In the genomic region with DNA sequence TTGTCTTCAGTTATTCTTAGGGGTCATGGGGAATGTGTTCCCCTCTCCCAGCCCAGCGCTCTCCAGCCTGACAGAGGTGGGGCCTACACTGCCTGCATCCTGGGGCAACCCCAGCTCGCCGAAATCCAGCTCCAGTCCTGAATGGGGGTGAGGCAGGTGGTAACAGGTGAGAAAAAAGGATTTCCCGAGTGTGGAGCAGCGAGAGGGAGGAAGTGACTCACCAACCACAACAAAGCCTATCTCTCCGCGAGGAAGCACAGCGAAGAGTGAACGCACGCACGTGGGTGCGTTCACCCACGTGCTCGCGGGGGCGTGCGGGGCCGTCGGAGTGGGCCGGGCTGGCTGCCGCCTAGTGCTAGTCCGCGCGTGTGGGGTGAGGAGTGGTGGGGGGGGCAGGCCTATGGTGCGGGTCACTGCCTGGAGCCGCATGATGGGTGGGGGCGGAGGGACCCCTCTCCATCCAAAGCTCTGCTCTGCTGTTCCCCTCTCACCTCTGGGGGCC, we compare ENCODE assay signal across 8 cellular contexts. TPM values are rescaled to one million over a fixed set of nuclear protein-coding genes. Genes with fewer than 3 reads are reported as not detected.
DNase-seq lines count a peak whose midpoint lies in the region; ATAC-seq and TF ChIP-seq lines count a peak whose summit lies in the region.

No MANE protein-coding gene starts in this region.

- peak; percentile 55 for DNase-seq in Daoy (ENCODE audit: low read depth)
- peak; percentile 75 for DNase-seq in activated gamma-delta T cell treated with Interleukin-2 at 50 U/mL for 16 hours
- no peak for DNase-seq in left ventricle myocardium superior
- peak; percentile 88 for DNase-seq in spleen
- DNase-seq in DMS79 treated with DMSO at 0.1 percent for 48 hours (lab: John Stamatoyannopoulos, UW): no peak
- no peak for DNase-seq in cortex of kidney (lab: John Stamatoyannopoulos, UW)

- ATAC-seq in left ventricle myocardium superior (peak; percentile 2), HG02938 (IDR thresholded peaks at IDR 0.05; ENCODE audit: unreplicated experiment) (no peak)

- H3K9me2 ChIP-seq in OCI-LY1 (ENCODE audit: low read depth, low read length): no peaks in the 10 kb centered on the region

- TF ChIP-seq CTCF in OCI-LY1 (IDR thresholded peaks at IDR 0.05; ENCODE audit: low read length): no peak
- TF ChIP-seq CTCF in spleen (IDR thresholded peaks at IDR 0.05 in 8 of 11, conservative IDR thresholded peaks at IDR 0.05 in 3 of 11): no peak

- H3K79me2 ChIP-seq in OCI-LY1 (ENCODE audit: insufficient read depth, low read length): peaks cover 28% of the 10 kb centered on the region

- peak overlapping the region; percentile 94 for H3K9ac ChIP-seq in OCI-LY1 (ENCODE audit: low read length)

- H3K27me3 ChIP-seq in OCI-LY1 (ENCODE audit: insufficient read depth, low read length) (no peaks in the 10 kb centered on the region), spleen (replicated peaks in 1 of 7) (peaks cover 0 to 24% (median 6%) of the 10 kb centered on the region in 7 donors)

- H3K27ac ChIP-seq in OCI-LY1 (ENCODE audit: low read depth, low read length, poor library complexity, severe bottlenecking) (peak overlapping the region; percentile 49), spleen (peak overlapping the region in 4 of 8 donors; percentile 75 to 85 (median 80))

- intact Hi-C loops in left ventricle myocardium superior (cut with micrococcal nuclease): no loop called here
- intact Hi-C loops in spleen (cut with DNase I; ENCODE audit: low total_unique reads): no loop called here

- H3K4me2 ChIP-seq in OCI-LY1 (ENCODE audit: low read length): peak overlapping the region; percentile 73

- H3K9me3 ChIP-seq in OCI-LY1 (ENCODE audit: low read length): no peaks in the 10 kb centered on the region
- no peaks in the 10 kb centered on the region for H3K9me3 ChIP-seq in spleen

- H4K20me1 ChIP-seq in OCI-LY1 (ENCODE audit: insufficient read depth, low read length): no peaks in the 10 kb centered on the region

- H3K36me3 ChIP-seq in OCI-LY1 (ENCODE audit: insufficient read depth, low read length) (peaks cover 24% of the 10 kb centered on the region; the same call in 1 of the 2 replicates), spleen (no peaks in the 10 kb centered on the region)

- no peaks in the 10 kb centered on the region for H3F3A ChIP-seq in OCI-LY1 (ENCODE audit: insufficient read depth, low read length)

- peak overlapping the region; percentile 91 for H3K4me3 ChIP-seq in OCI-LY1 (ENCODE audit: low read depth, low read length, poor library complexity, severe bottlenecking)
- H3K4me3 ChIP-seq in spleen: peak overlapping the region; percentile 47 to 85 (median 59)

- H3K4me1 ChIP-seq in OCI-LY1 (ENCODE audit: insufficient read depth, low read length, severe bottlenecking) (peaks cover 47% of the 10 kb centered on the region), spleen (peaks cover 41 to 71% (median 55%) of the 10 kb centered on the region in 6 donors)

- TF ChIP-seq POLR2A in spleen (IDR thresholded peaks at IDR 0.05): no peak

- 6 to 12% (median 7%) methylated on average over 20 to 27 of the region's 27 CpGs for WGBS in spleen, 5 donors

- H2AFZ ChIP-seq in OCI-LY1 (ENCODE audit: low read length): no peak overlapping the region

RNA-seq across cellular contexts. Expression of a gene that starts 0.9 kb away (rescaled TPM):
- total RNA-seq in Daoy (2014; rRNA removed; shearing (Covaris generic)): 0.92 and 1.9 TPM in 2 replicates
- 5.2 TPM for total RNA-seq in left ventricle myocardium superior
- 10 to 100 TPM in 6 of 7 donors, 1 to 10 TPM in 1; 8.5 to 27.8 (median 20.5) TPM for total RNA-seq in spleen
- polyA plus RNA-seq in spleen: 10 to 100 TPM in 2 of 3 donors, 1 to 10 TPM in 1; 7.7 to 19.7 (median 16.8) TPM

RNA-seq across cellular contexts. Expression of a gene that starts 36.2 kb away (rescaled TPM):
- not detected in 2 replicates for total RNA-seq in Daoy (2014; rRNA removed; shearing (Covaris generic))
- total RNA-seq in left ventricle myocardium superior: not detected
- not detected for total RNA-seq in spleen
- polyA plus RNA-seq in spleen: not detected

Comparison
In these comparisons a context has a peak if more than half of its experiments do, and no peak if none do; other contexts are left out.
1. DNase-seq: peak in Daoy (single experiment), activated gamma-delta T cell treated with Interleukin-2 at 50 U/mL for 16 hours (single experiment) and spleen (single experiment); none in left ventricle myocardium superior (single experiment), DMS79 treated with DMSO at 0.1 percent for 48 hours (single experiment) and cortex of kidney (single experiment).